In the genomic region with DNA sequence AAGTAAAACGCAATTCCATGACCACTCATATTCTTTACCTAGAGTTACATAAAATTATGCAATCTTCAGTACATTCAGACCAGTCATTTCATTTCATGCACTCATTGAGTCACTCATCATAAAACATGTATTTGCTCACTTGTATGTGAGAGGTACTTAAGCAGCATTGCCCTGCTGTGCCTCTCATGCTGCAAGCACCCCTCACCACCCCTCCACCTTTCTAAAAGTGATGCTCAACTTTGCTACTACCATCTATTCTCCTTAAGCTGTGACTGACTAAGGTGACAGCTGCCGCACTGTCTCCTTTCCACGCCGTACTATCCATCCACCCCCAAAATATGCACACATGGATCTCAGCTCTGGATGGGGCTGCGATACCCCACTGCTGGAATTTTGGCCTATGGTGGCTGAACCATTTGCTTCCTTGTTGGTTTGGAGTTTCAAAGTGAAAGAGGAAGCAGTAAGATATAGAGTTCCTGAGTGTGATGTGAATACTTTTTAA, we compare ENCODE assay signal across 9 cellular contexts. TPM values are rescaled to one million over a fixed set of nuclear protein-coding genes. Genes with fewer than 3 reads are reported as not detected.
DNase-seq lines count a peak whose midpoint lies in the region; ATAC-seq and TF ChIP-seq lines count a peak whose summit lies in the region.
"Had no signal": no experiment of that assay in that cellular context is flagged by ENCODE, and none has a peak within 500 bp of the region (broad histone marks: within the 10 kb centered on the region; RNA-seq: fewer than 3 reads in every experiment).

No MANE protein-coding gene starts in this region.

- no peaks in the 10 kb centered on the region for H3K27me3 Mint-ChIP-seq in activated naive CD8-positive, alpha-beta T cell
- H3K27me3 Mint-ChIP-seq in naive B cell: no peaks in the 10 kb centered on the region

- TF ChIP-seq CTCF in NB4 (IDR thresholded peaks at IDR 0.05; ENCODE audit: low read depth, low read length) (no peak), coronary artery (IDR thresholded peaks at IDR 0.05) (no peak)

- ATAC-seq in naive B cell (ENCODE audit: low read depth in 2 of 2) (peak; percentile 16), GM19455 (IDR thresholded peaks at IDR 0.05; ENCODE audit: unreplicated experiment) (no peak), GM19397 (IDR thresholded peaks at IDR 0.05; ENCODE audit: unreplicated experiment) (no peak)
- ATAC-seq: Panc1 had no signal

- H3K36me3 Mint-ChIP-seq in activated naive CD8-positive, alpha-beta T cell: peaks cover 28% of the 10 kb centered on the region
- peaks cover 7 to 9% of the 10 kb centered on the region in 2 donors for H3K36me3 Mint-ChIP-seq in naive B cell

- no peaks in the 10 kb centered on the region for H3K9me3 Mint-ChIP-seq in activated naive CD8-positive, alpha-beta T cell (ENCODE audit: low read depth)
- no peaks in the 10 kb centered on the region for H3K9me3 Mint-ChIP-seq in naive B cell

- no peak overlapping the region for H3K27ac Mint-ChIP-seq in activated naive CD8-positive, alpha-beta T cell
- H3K27ac Mint-ChIP-seq in naive B cell: peak overlapping the region in 4 of 6 donors; percentile 46 to 94 (median 79)

- H3K27ac ChIP-seq in coronary artery: peak overlapping the region in 1 of 2 donors; percentile 56

- peak overlapping the region; percentile 67 for H3K4me3 Mint-ChIP-seq in activated naive CD8-positive, alpha-beta T cell
- peak overlapping the region in 7 of 8 donors; percentile 65 to 80 (median 72) for H3K4me3 Mint-ChIP-seq in naive B cell

- TF ChIP-seq POLR2A in NB4 (IDR thresholded peaks at IDR 0.05; ENCODE audit: extremely low read depth, insufficient read length): no peak

- H3K4me3 ChIP-seq in NB4 (ENCODE audit: low read depth, low read length) (no peak overlapping the region), coronary artery (no peak overlapping the region)

- H3K4me1 Mint-ChIP-seq in activated naive CD8-positive, alpha-beta T cell (ENCODE audit: low read depth): peaks cover 88% of the 10 kb centered on the region
- H3K4me1 Mint-ChIP-seq in naive B cell: peaks cover 72 to 86% (median 79%) of the 10 kb centered on the region in 3 donors

- peak; percentile 30 for DNase-seq in ELR (ENCODE audit: low read depth)
- peak; percentile 69 for DNase-seq in NB4 (ENCODE audit: low read depth)
- DNase-seq in naive B cell: no peak
- DNase-seq in coronary artery (ENCODE audit: low spot score): no peak
- DNase-seq: activated CD4-positive, alpha-beta T cell treated with anti-CD3 and anti-CD28 coated beads, Interleukin-2, amount 50 U/mL, for 1 hour had no signal

RNA-seq across cellular contexts. Expression of gene ARHGAP25, which starts 7.2 kb away (rescaled TPM):
- 100 to 1,000 TPM in 4 of 6 donors, 10 to 100 TPM in 2; 45.1 to 164 (median 107) TPM for polyA plus RNA-seq in naive B cell (ENCODE audit: low read depth in 6 of 6)

Comparison
In these comparisons a context has a peak if more than half of its experiments do, and no peak if none do; other contexts are left out.
1. DNase-seq: peak in ELR (single experiment) and NB4 (single experiment); none in naive B cell (single experiment) and coronary artery (single experiment).
2. ATAC-seq: peak in naive B cell (2 of 2); none in GM19455 (single experiment) and GM19397 (single experiment).